ENCODE assay signal across 8 cellular contexts in genomic region chr19:12162882-12163806, GRCh38. TPM values are rescaled to one million over a fixed set of nuclear protein-coding genes. Genes with fewer than 3 reads are reported as not detected.
DNase-seq lines count a peak whose midpoint lies in the region; ATAC-seq, FAIRE-seq and TF ChIP-seq lines count a peak whose summit lies in the region.

Gene ZNF136, plus strand, starts transcription at chr19:12163096. Its CDS starts 108 bp downstream, at chr19:12163204.

- intact Hi-C loops in kidney (cut with DNase I): no loop called here

- H3K36me3 ChIP-seq in kidney (ENCODE audit: control insufficient read depth in 1 of 2, insufficient read depth in 2 of 2, low read length in 2 of 2): no peaks in the 10 kb centered on the region

- peaks cover 3 to 15% of the 10 kb centered on the region in 2 donors for H3K4me1 ChIP-seq in kidney (ENCODE audit: control insufficient read depth in 1 of 2, insufficient read depth in 1 of 2, low read depth in 1 of 2, low read length in 2 of 2)

- no peak for TF ChIP-seq CTCF in AG10803 (conservative IDR thresholded peaks at IDR 0.05; ENCODE audit: low read length)
- TF ChIP-seq CTCF in kidney (IDR thresholded peaks at IDR 0.05; ENCODE audit: borderline replicate concordance, extremely low read depth, insufficient read depth): no peak

- peak within 1 kb of the TSS; percentile 90 for H3K4me3 ChIP-seq in AG10803 (ENCODE audit: low read length)
- H3K4me3 ChIP-seq in kidney (ENCODE audit: low read length in 2 of 2): peak within 1 kb of the TSS; percentile 93 to 95

- peak; percentile 51 for FAIRE-seq in kidney (lab: Jason Lieb, UNC)

- ATAC-seq in GM19043 (IDR thresholded peaks at IDR 0.05; ENCODE audit: low read depth, unreplicated experiment) (peak; percentile 95), HG03354 (IDR thresholded peaks at IDR 0.05; ENCODE audit: poor library complexity, severe bottlenecking, unreplicated experiment) (peak; percentile 95)
- ATAC-seq in activated CD4-positive, CD25-positive, alpha-beta regulatory T cell treated with anti-CD3 and anti-CD28 coated beads, Interleukin-2, amount 50 U/mL, for 24 hours: peak; percentile 100

- H3K27ac ChIP-seq in kidney (ENCODE audit: low read depth in 2 of 2, low read length in 2 of 2): peak within 1 kb of the TSS; percentile 90 to 92

- DNase-seq in AG10803 (ENCODE audit: low read depth) (peak; percentile 94), NCI-H446 (lab: John Stamatoyannopoulos, UW) (peak; percentile 91 to 97), cerebellar cortex (ENCODE audit: low spot score) (peak; percentile 96), kidney (peak; percentile 97)
- DNase-seq in stimulated activated CD4-positive, alpha-beta T cell treated with anti-CD3 and anti-CD28 coated beads, Interleukin-15, amount 100 ng/mL, for 1 hour (ENCODE audit: low read depth in 1 of 2, low spot score in 1 of 2): peak; percentile 79 to 83

- H3K9me3 ChIP-seq in kidney (ENCODE audit: control insufficient read depth in 1 of 2, low read length in 2 of 2): no peaks in the 10 kb centered on the region

- H3K9ac ChIP-seq in kidney (ENCODE audit: low read length in 2 of 2): peak within 1 kb of the TSS; percentile 95 to 100

RNA-seq across cellular contexts. Expression of gene ZNF136, which starts in this region (rescaled TPM):
- total RNA-seq in kidney: 14.4 TPM
- 4.6 TPM for polyA plus RNA-seq in kidney (ENCODE audit: insufficient read depth, low read depth, low replicate concordance)

Comparison
In these comparisons a context has a peak if more than half of its experiments do, and no peak if none do; other contexts are left out.
1. Peak in every context shown above with its lines: DNase-seq, ATAC-seq, H3K4me3 ChIP-seq and H3K27ac ChIP-seq.